26 cellular contexts compared by ENCODE assay signal in the genomic region with DNA sequence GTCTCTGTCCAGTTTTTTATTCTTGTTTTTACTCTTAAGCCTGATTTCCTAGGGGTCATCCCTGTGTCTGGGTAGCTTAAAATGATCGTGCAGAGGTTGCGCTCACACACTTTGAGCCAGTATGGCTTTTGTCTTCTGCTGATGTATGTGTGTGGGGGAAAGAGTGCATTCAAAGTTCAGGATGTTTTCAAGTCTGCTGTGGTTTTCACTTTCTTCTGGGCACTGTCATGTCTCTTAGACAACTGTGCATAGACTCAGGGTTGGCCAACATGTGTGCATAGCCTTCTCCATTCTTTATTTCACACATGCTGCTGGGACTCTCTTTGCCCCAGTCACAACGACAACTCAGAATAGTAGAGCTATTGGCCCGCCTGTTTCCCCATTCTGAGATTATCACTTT.
"Had no signal": no experiment of that assay in that cellular context is flagged by ENCODE, and none has a peak within 500 bp of the region (broad histone marks: within the 10 kb centered on the region; RNA-seq: fewer than 3 reads in every experiment).

No MANE protein-coding gene starts in this region.

- H3K4me1 Mint-ChIP-seq: neural crest cell; stimulated activated effector memory CD8-positive, alpha-beta T cell treated with anti-CD3 and anti-CD28 coated beads, Interleukin-12 subunit alpha, Interleukin-12 subunit beta, amount 100 ng/mL, for 72 hours had no signal

- H3K9me3 Mint-ChIP-seq: stimulated activated effector memory CD8-positive, alpha-beta T cell treated with anti-CD3 and anti-CD28 coated beads, Interleukin-12 subunit alpha, Interleukin-12 subunit beta, amount 100 ng/mL, for 72 hours had no signal

- ATAC-seq: natural killer cell treated with Interleukin-12 subunit alpha and Interleukin-12 subunit beta and Interleukin-15 and Interleukin-18, amount 100 ng/mL, for 72 hours; pancreas; right cardiac atrium; right lobe of liver; stimulated activated effector memory CD8-positive, alpha-beta T cell treated with anti-CD3 and anti-CD28 coated beads, Interleukin-12 subunit alpha, Interleukin-12 subunit beta, amount 100 ng/mL, for 72 hours; stimulated activated naive B cell treated with anti-CD40 and anti-IgM and Interleukin-4, amounts not matched to agents 10 μg/mL and 1 μg/mL and 100 μg/mL, for 72 hours had no signal

- H3K27ac ChIP-seq: neutrophil, pancreas, prostate gland, right lobe of liver, sigmoid colon, stomach, thoracic aorta, thyroid gland, tibial nerve, upper lobe of left lung, uterus had no signal

- H3K4me3 Mint-ChIP-seq: natural killer cell treated with Interleukin-12 subunit alpha and Interleukin-12 subunit beta and Interleukin-15 and Interleukin-18, amount 100 ng/mL, for 72 hours; nephron progenitor cell; neural crest cell; stimulated activated effector memory CD8-positive, alpha-beta T cell treated with anti-CD3 and anti-CD28 coated beads, Interleukin-12 subunit alpha, Interleukin-12 subunit beta, amount 100 ng/mL, for 72 hours; stimulated activated naive B cell treated with anti-CD40 and anti-IgM and Interleukin-4, amounts not matched to agents 10 μg/mL and 1 μg/mL and 100 μg/mL, for 72 hours; stimulated activated naive CD8-positive, alpha-beta T cell treated with anti-CD3 and anti-CD28 coated beads, Interleukin-15, Interleukin-2, amounts not matched to agents 100 ng/mL and 50 ng/mL, for 24 hours had no signal

- H3K27ac Mint-ChIP-seq: natural killer cell treated with Interleukin-12 subunit alpha and Interleukin-12 subunit beta and Interleukin-15 and Interleukin-18, amount 100 ng/mL, for 72 hours; nephron progenitor cell; stimulated activated effector memory CD8-positive, alpha-beta T cell treated with anti-CD3 and anti-CD28 coated beads, Interleukin-12 subunit alpha, Interleukin-12 subunit beta, amount 100 ng/mL, for 72 hours; stimulated activated naive B cell treated with anti-CD40 and anti-IgM and Interleukin-4, amounts not matched to agents 10 μg/mL and 1 μg/mL and 100 μg/mL, for 72 hours; stimulated activated naive CD8-positive, alpha-beta T cell treated with anti-CD3 and anti-CD28 coated beads, Interleukin-15, Interleukin-2, amounts not matched to agents 100 ng/mL and 50 ng/mL, for 24 hours had no signal

- DNase-seq: nephron progenitor cell; nucleus accumbens; pancreas; right cardiac atrium; right lobe of liver; sigmoid colon; small intestine; stimulated activated CD4-positive, alpha-beta T cell treated with anti-CD3 and anti-CD28 coated beads, Interleukin-15, amount 100 ng/mL, for 24 hours; stimulated activated CD4-positive, alpha-beta T cell treated with anti-CD3 and anti-CD28 coated beads, Interleukin-2, amount 100 ng/mL, for 24 hours; stimulated activated CD4-positive, alpha-beta T cell treated with anti-CD3 and anti-CD28 coated beads, Interleukin-2, amount 100 ng/mL, for 48 hours; stimulated activated CD4-positive, alpha-beta T cell treated with anti-CD3 and anti-CD28 coated beads, Interleukin-4, amount 100 ng/mL, for 24 hours; stimulated activated naive B cell treated with anti-CD40 and anti-IgM and Interleukin-4, amounts not matched to agents 10 μg/mL and 1 μg/mL and 100 μg/mL, for 72 hours; stimulated activated naive CD4-positive, alpha-beta T cell treated with Interleukin-2 at 50 U/mL for 16 hours; stomach; thyroid gland; trophoblast cell; upper lobe of left lung; uterus had no signal

- H3K4me3 ChIP-seq: pancreas, prostate gland, right lobe of liver, sigmoid colon, stomach, thoracic aorta, thyroid gland, tibial nerve, upper lobe of left lung, uterus had no signal

- H3K4me1 ChIP-seq: pancreas, prostate gland, right lobe of liver, sigmoid colon, stomach, thyroid gland, tibial nerve, upper lobe of left lung, uterus had no signal

- H3K36me3 Mint-ChIP-seq: natural killer cell treated with Interleukin-12 subunit alpha and Interleukin-12 subunit beta and Interleukin-15 and Interleukin-18, amount 100 ng/mL, for 72 hours; stimulated activated effector memory CD8-positive, alpha-beta T cell treated with anti-CD3 and anti-CD28 coated beads, Interleukin-12 subunit alpha, Interleukin-12 subunit beta, amount 100 ng/mL, for 72 hours had no signal

- H3K36me3 ChIP-seq: neutrophil, pancreas, prostate gland, right lobe of liver, sigmoid colon, stomach, thoracic aorta, thyroid gland, tibial nerve, upper lobe of left lung, uterus had no signal

- H3K9me3 ChIP-seq: neutrophil, pancreas, prostate gland, right lobe of liver, thyroid gland had no signal

- H3K27me3 ChIP-seq: pancreas, right lobe of liver, thyroid gland, tibial nerve, upper lobe of left lung, uterus had no signal
